ENCODE assay signal across 1 cellular context in genomic region chr14:75182820-75183219, GRCh38.
TF ChIP-seq lines count a peak whose summit lies in the region.

No MANE protein-coding gene starts in this region.

TF ChIP-seq in SK-N-SH, 30 proteins besides CTCF, POLR2A, EP300 and RAD21 (continued from another document):
- no peak for TF ChIP-seq REST (IDR thresholded peaks at IDR 0.05; ENCODE audit: low read depth, low read length)
- TF ChIP-seq NRF1 (IDR thresholded peaks at IDR 0.05; ENCODE audit: low read depth, low read length) = no peak
- no peak for TF ChIP-seq IRF3 (IDR thresholded peaks at IDR 0.05; ENCODE audit: low read depth, low read length)
- no peak for TF ChIP-seq POLR2AphosphoS5 (IDR thresholded peaks at IDR 0.05; ENCODE audit: low read depth, low read length)
- TF ChIP-seq YY1 (IDR thresholded peaks at IDR 0.05; ENCODE audit: low read depth) = no peak
